Comparison of ENCODE assay signal across 8 cellular contexts in genomic region chr1:178344513-178345077, GRCh38.
DNase-seq lines count a peak whose midpoint lies in the region; ATAC-seq lines count a peak whose summit lies in the region.

No MANE protein-coding gene starts in this region.

- H3K4me3 ChIP-seq in iPS-18a (ENCODE audit: low read length) (peak overlapping the region; percentile 3), subcutaneous abdominal adipose tissue (ENCODE audit: low read depth in 1 of 5, low read length in 5 of 5) (peak overlapping the region in 2 of 5 donors; percentile 4 to 25)

- no peaks in the 10 kb centered on the region for H3K9me3 ChIP-seq in iPS-18a (ENCODE audit: control insufficient read depth, low read depth, low read length)
- no peaks in the 10 kb centered on the region for H3K9me3 ChIP-seq in subcutaneous abdominal adipose tissue (ENCODE audit: control insufficient read depth in 5 of 5, low read length in 5 of 5)

- ATAC-seq in GM18519 (IDR thresholded peaks at IDR 0.05; ENCODE audit: low FRiP score, unreplicated experiment): peak; percentile 64
- ATAC-seq in GM19395 (IDR thresholded peaks at IDR 0.05; ENCODE audit: unreplicated experiment): no peak
- ATAC-seq in GM21737 (IDR thresholded peaks at IDR 0.05; ENCODE audit: unreplicated experiment): no peak
- ATAC-seq in GM19035 (IDR thresholded peaks at IDR 0.05; ENCODE audit: unreplicated experiment): no peak

- H3K36me3 ChIP-seq in iPS-18a (ENCODE audit: control insufficient read depth, low read depth, low read length): no peaks in the 10 kb centered on the region
- H3K36me3 ChIP-seq in subcutaneous abdominal adipose tissue (ENCODE audit: control insufficient read depth in 5 of 5, insufficient read depth in 5 of 5, low read length in 5 of 5): no peaks in the 10 kb centered on the region

- H3K27me3 ChIP-seq in iPS-18a (ENCODE audit: control insufficient read depth, insufficient read depth, low read length) (no peaks in the 10 kb centered on the region), subcutaneous abdominal adipose tissue (ENCODE audit: control insufficient read depth in 5 of 5, insufficient read depth in 4 of 5, low read length in 5 of 5) (no peaks in the 10 kb centered on the region)

- H3K4me1 ChIP-seq in iPS-18a (ENCODE audit: control insufficient read depth, low read depth, low read length) (peaks cover 46% of the 10 kb centered on the region), subcutaneous abdominal adipose tissue (ENCODE audit: control insufficient read depth in 5 of 5, insufficient read depth in 5 of 5, low read length in 5 of 5) (peaks cover 0 to 28% (median 16%) of the 10 kb centered on the region in 5 donors)

- peak overlapping the region; percentile 21 for H3K9ac ChIP-seq in iPS-18a (ENCODE audit: low read length)
- peak overlapping the region in 2 of 5 donors; percentile 1 to 27 for H3K9ac ChIP-seq in subcutaneous abdominal adipose tissue (ENCODE audit: low read length in 5 of 5)

- H3K27ac ChIP-seq in iPS-18a (ENCODE audit: low read length) (peak overlapping the region; percentile 51), subcutaneous abdominal adipose tissue (ENCODE audit: low read depth, low read length) (peak overlapping the region; percentile 64)

- peak; percentile 70 to 87 for DNase-seq in Kasumi-1 (lab: John Stamatoyannopoulos, UW)
- DNase-seq in astrocyte of the hippocampus (ENCODE audit: low read depth, low spot score): peak; percentile 83
